2 cellular contexts compared by ENCODE assay signal in genomic region chr7:70681111-70681846, GRCh38.
TF ChIP-seq lines count a peak whose summit lies in the region.

No MANE protein-coding gene starts in this region.

TF ChIP-seq in GM23338, 12 proteins besides CTCF, POLR2A, EP300 and RAD21 (continued from another document):
- TF ChIP-seq ETS1 (IDR thresholded peaks at IDR 0.05): no peak

TF ChIP-seq in WTC11, 78 proteins besides CTCF, POLR2A, EP300 and RAD21 (continued from another document):
- no peak for TF ChIP-seq AFF4 (CRISPR knock-in tag; IDR thresholded peaks at IDR 0.05; ENCODE audit: borderline replicate concordance)
- TF ChIP-seq FOXP1 (CRISPR knock-in tag; IDR thresholded peaks at IDR 0.05; ENCODE audit: borderline replicate concordance): no peak
- no peak for TF ChIP-seq TP53 (CRISPR knock-in tag; IDR thresholded peaks at IDR 0.05)
- TF ChIP-seq ZNF671 (CRISPR knock-in tag; IDR thresholded peaks at IDR 0.05): no peak
- TF ChIP-seq, protein P1, sequence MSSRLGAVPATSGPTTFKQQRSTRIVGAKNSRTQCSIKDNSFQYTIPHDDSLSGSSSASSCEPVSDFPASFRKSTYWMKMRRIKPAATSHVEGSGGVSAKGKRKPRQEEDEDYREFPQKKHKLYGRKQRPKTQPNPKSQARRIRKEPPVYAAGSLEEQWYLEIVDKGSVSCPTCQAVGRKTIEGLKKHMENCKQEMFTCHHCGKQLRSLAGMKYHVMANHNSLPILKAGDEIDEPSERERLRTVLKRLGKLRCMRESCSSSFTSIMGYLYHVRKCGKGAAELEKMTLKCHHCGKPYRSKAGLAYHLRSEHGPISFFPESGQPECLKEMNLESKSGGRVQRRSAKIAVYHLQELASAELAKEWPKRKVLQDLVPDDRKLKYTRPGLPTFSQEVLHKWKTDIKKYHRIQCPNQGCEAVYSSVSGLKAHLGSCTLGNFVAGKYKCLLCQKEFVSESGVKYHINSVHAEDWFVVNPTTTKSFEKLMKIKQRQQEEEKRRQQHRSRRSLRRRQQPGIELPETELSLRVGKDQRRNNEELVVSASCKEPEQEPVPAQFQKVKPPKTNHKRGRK (CRISPR knock-in tag; IDR thresholded peaks at IDR 0.05; ENCODE audit: borderline replicate concordance): no peak
- TF ChIP-seq MLX (CRISPR knock-in tag; IDR thresholded peaks at IDR 0.05): no peak
- TF ChIP-seq ZBTB21 (CRISPR knock-in tag; IDR thresholded peaks at IDR 0.05; ENCODE audit: borderline replicate concordance): no peak
- TF ChIP-seq NR3C1 (CRISPR knock-in tag; conservative IDR thresholded peaks at IDR 0.05; ENCODE audit: low read depth): no peak
- TF ChIP-seq CDX4 (CRISPR knock-in tag; IDR thresholded peaks at IDR 0.05; ENCODE audit: borderline replicate concordance): no peak
- TF ChIP-seq ZMAT4 (CRISPR knock-in tag; IDR thresholded peaks at IDR 0.05): no peak
- no peak for TF ChIP-seq ZNF416 (CRISPR knock-in tag; IDR thresholded peaks at IDR 0.05)
- TF ChIP-seq, protein P2, sequence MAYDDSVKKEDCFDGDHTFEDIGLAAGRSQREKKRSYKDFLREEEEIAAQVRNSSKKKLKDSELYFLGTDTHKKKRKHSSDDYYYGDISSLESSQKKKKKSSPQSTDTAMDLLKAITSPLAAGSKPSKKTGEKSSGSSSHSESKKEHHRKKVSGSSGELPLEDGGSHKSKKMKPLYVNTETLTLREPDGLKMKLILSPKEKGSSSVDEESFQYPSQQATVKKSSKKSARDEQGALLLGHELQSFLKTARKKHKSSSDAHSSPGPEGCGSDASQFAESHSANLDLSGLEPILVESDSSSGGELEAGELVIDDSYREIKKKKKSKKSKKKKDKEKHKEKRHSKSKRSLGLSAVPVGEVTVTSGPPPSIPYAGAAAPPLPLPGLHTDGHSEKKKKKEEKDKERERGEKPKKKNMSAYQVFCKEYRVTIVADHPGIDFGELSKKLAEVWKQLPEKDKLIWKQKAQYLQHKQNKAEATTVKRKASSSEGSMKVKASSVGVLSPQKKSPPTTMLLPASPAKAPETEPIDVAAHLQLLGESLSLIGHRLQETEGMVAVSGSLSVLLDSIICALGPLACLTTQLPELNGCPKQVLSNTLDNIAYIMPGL (CRISPR knock-in tag; IDR thresholded peaks at IDR 0.05): no peak
- TF ChIP-seq NFE2L1 (CRISPR knock-in tag; IDR thresholded peaks at IDR 0.05): no peak
- no peak for TF ChIP-seq MAX (CRISPR knock-in tag; IDR thresholded peaks at IDR 0.05)
